1 cellular context compared by ENCODE assay signal in genomic region chr10:22894714-22895113, GRCh38.
TF ChIP-seq lines count a peak whose summit lies in the region.

No MANE protein-coding gene starts in this region.

TF ChIP-seq in WTC11, 78 proteins besides CTCF, POLR2A, EP300 and RAD21 (continued from another document):
- TF ChIP-seq E2F4 (CRISPR knock-in tag; IDR thresholded peaks at IDR 0.05; ENCODE audit: borderline replicate concordance, low read depth): no peak
- TF ChIP-seq GTF2I (CRISPR knock-in tag; conservative IDR thresholded peaks at IDR 0.05): no peak
- TF ChIP-seq, protein P1, sequence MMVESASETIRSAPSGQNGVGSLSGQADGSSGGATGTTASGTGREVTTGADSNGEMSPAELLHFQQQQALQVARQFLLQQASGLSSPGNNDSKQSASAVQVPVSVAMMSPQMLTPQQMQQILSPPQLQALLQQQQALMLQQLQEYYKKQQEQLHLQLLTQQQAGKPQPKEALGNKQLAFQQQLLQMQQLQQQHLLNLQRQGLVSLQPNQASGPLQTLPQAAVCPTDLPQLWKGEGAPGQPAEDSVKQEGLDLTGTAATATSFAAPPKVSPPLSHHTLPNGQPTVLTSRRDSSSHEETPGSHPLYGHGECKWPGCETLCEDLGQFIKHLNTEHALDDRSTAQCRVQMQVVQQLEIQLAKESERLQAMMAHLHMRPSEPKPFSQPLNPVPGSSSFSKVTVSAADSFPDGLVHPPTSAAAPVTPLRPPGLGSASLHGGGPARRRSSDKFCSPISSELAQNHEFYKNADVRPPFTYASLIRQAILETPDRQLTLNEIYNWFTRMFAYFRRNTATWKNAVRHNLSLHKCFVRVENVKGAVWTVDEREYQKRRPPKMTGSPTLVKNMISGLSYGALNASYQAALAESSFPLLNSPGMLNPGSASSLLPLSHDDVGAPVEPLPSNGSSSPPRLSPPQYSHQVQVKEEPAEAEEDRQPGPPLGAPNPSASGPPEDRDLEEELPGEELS (CRISPR knock-in tag; IDR thresholded peaks at IDR 0.05): no peak
- TF ChIP-seq, protein P2, sequence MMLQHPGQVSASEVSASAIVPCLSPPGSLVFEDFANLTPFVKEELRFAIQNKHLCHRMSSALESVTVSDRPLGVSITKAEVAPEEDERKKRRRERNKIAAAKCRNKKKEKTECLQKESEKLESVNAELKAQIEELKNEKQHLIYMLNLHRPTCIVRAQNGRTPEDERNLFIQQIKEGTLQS (CRISPR knock-in tag; conservative IDR thresholded peaks at IDR 0.05): no peak
- TF ChIP-seq TP53 (CRISPR knock-in tag; IDR thresholded peaks at IDR 0.05): no peak
- no peak for TF ChIP-seq ZNF416 (CRISPR knock-in tag; IDR thresholded peaks at IDR 0.05)
- TF ChIP-seq JUN (CRISPR knock-in tag; IDR thresholded peaks at IDR 0.05): no peak
- TF ChIP-seq, protein P3, sequence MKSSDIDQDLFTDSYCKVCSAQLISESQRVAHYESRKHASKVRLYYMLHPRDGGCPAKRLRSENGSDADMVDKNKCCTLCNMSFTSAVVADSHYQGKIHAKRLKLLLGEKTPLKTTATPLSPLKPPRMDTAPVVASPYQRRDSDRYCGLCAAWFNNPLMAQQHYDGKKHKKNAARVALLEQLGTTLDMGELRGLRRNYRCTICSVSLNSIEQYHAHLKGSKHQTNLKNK (CRISPR knock-in tag; IDR thresholded peaks at IDR 0.05): no peak
- no peak for TF ChIP-seq ZNF219 (CRISPR knock-in tag; IDR thresholded peaks at IDR 0.05; ENCODE audit: borderline replicate concordance)
- no peak for TF ChIP-seq NR3C1 (CRISPR knock-in tag; conservative IDR thresholded peaks at IDR 0.05; ENCODE audit: low read depth)
- no peak for TF ChIP-seq RORB (CRISPR knock-in tag; IDR thresholded peaks at IDR 0.05)
- TF ChIP-seq, protein P4, sequence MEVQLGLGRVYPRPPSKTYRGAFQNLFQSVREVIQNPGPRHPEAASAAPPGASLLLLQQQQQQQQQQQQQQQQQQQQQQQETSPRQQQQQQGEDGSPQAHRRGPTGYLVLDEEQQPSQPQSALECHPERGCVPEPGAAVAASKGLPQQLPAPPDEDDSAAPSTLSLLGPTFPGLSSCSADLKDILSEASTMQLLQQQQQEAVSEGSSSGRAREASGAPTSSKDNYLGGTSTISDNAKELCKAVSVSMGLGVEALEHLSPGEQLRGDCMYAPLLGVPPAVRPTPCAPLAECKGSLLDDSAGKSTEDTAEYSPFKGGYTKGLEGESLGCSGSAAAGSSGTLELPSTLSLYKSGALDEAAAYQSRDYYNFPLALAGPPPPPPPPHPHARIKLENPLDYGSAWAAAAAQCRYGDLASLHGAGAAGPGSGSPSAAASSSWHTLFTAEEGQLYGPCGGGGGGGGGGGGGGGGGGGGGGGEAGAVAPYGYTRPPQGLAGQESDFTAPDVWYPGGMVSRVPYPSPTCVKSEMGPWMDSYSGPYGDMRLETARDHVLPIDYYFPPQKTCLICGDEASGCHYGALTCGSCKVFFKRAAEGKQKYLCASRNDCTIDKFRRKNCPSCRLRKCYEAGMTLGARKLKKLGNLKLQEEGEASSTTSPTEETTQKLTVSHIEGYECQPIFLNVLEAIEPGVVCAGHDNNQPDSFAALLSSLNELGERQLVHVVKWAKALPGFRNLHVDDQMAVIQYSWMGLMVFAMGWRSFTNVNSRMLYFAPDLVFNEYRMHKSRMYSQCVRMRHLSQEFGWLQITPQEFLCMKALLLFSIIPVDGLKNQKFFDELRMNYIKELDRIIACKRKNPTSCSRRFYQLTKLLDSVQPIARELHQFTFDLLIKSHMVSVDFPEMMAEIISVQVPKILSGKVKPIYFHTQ (CRISPR knock-in tag; IDR thresholded peaks at IDR 0.05): no peak
